In genomic region chr1:226875641-226876295, GRCh38 we compare ENCODE assay signal across 9 cellular contexts. TPM values are rescaled to one million over a fixed set of nuclear protein-coding genes. Genes with fewer than 3 reads are reported as not detected.
DNase-seq lines count a peak whose midpoint lies in the region; ATAC-seq and TF ChIP-seq lines count a peak whose summit lies in the region.
"Had no signal": no experiment of that assay in that cellular context is flagged by ENCODE, and none has a peak within 500 bp of the region (broad histone marks: within the 10 kb centered on the region; RNA-seq: fewer than 3 reads in every experiment).

No MANE protein-coding gene starts in this region.

- H3K4me3 Mint-ChIP-seq in neural progenitor cell, result no peak overlapping the region

- H3K79me2 ChIP-seq in neural progenitor cell (ENCODE audit: low read depth), result peaks cover 10% of the 10 kb centered on the region

- H3F3A ChIP-seq in neural progenitor cell (ENCODE audit: low read depth), result no peaks in the 10 kb centered on the region

- H3K4me2 ChIP-seq in neural progenitor cell, result peak overlapping the region; percentile 38

- POLR2A ChIA-PET in GM10248 (lab: Yijun Ruan, JAX), result no interaction called here

- no peak for TF ChIP-seq CTCF in neural progenitor cell (IDR thresholded peaks at IDR 0.05)
- no peak for TF ChIP-seq CTCF in GM10248 (IDR thresholded peaks at IDR 0.05; ENCODE audit: control extremely low read depth, extremely low read depth, low read depth, missing control alignments)

- ATAC-seq in HG03354 (IDR thresholded peaks at IDR 0.05; ENCODE audit: poor library complexity, severe bottlenecking, unreplicated experiment), result no peak
- ATAC-seq in HG02884 (IDR thresholded peaks at IDR 0.05; ENCODE audit: unreplicated experiment), result no peak

- H3K4me1 ChIP-seq in neural progenitor cell, result peaks cover 15% of the 10 kb centered on the region

- H2AFZ ChIP-seq in neural progenitor cell (replicated peaks), result no peak overlapping the region

- no peak overlapping the region for H3K27ac ChIP-seq in neural progenitor cell

- peak; percentile 31 for DNase-seq in EL
- DNase-seq in NCI-H1105 treated with DMSO at 0.1 percent for 48 hours (lab: John Stamatoyannopoulos, UW), result peak; percentile 11
- DNase-seq in cerebellum (ENCODE audit: low spot score), result peak; percentile 56
- DNase-seq in neural progenitor cell (ENCODE audit: low spot score), result peak; percentile 28
- DNase-seq in GM10248 (ENCODE audit: extremely low spot score), result no peak
- no peak for DNase-seq in stimulated activated CD4-positive, alpha-beta T cell treated with anti-CD3 and anti-CD28 coated beads, Interleukin-15, amount 100 ng/mL, for 24 hours
- DNase-seq: MG63 had no signal

- peaks cover 20% of the 10 kb centered on the region for H3K4me1 Mint-ChIP-seq in neural progenitor cell

- H3K9me3 ChIP-seq in neural progenitor cell (ENCODE audit: low read depth), result no peaks in the 10 kb centered on the region
- H3K9me3 ChIP-seq: MG63 had no signal

- no peak overlapping the region for H3K27ac Mint-ChIP-seq in neural progenitor cell

- H3K36me3 Mint-ChIP-seq in neural progenitor cell, result peaks cover 2% of the 10 kb centered on the region

- peaks cover 13% of the 10 kb centered on the region for H3K27me3 ChIP-seq in neural progenitor cell
- H3K27me3 ChIP-seq: MG63 had no signal

- H3K36me3 ChIP-seq in neural progenitor cell, result no peaks in the 10 kb centered on the region

- H4K20me1 ChIP-seq in neural progenitor cell (ENCODE audit: low read depth), result peaks cover 8% of the 10 kb centered on the region

- H3K9me3 Mint-ChIP-seq in neural progenitor cell, result no peaks in the 10 kb centered on the region

- no peak overlapping the region for H3K9ac ChIP-seq in neural progenitor cell

- CTCF ChIA-PET in GM10248 (lab: Yijun Ruan, JAX), result interaction anchor here (1.0 to 1.3 kb wide), 2 partner anchors 9 to 468 kb away, joined by 3 read pairs; partner anchors contain the start of gene PARP1

- peaks cover 8% of the 10 kb centered on the region for H3K27me3 Mint-ChIP-seq in neural progenitor cell (ENCODE audit: insufficient read depth, low read depth)

- H3K4me3 ChIP-seq in neural progenitor cell, result no peak overlapping the region
- H3K4me3 ChIP-seq: MG63 had no signal

RNA-seq across cellular contexts. Expression of gene PSEN2, which starts 5.4 kb away (rescaled TPM):
- total RNA-seq in cerebellum, result 23.0 TPM
- 11.4 and 18.2 TPM in 2 replicates for total RNA-seq in neural progenitor cell (ENCODE audit: low replicate concordance)

Comparison
In these comparisons a context has a peak if more than half of its experiments do, and no peak if none do; other contexts are left out.
1. DNase-seq: peak in EL (single experiment), NCI-H1105 treated with DMSO at 0.1 percent for 48 hours (single experiment), cerebellum (single experiment) and neural progenitor cell (single experiment); none in GM10248 (single experiment) and stimulated activated CD4-positive, alpha-beta T cell treated with anti-CD3 and anti-CD28 coated beads, Interleukin-15, amount 100 ng/mL, for 24 hours (single experiment).